ENCODE assay signal across 8 cellular contexts in genomic region chr19:13037161-13037560, GRCh38. TPM values are rescaled to one million over a fixed set of nuclear protein-coding genes. Genes with fewer than 3 reads are reported as not detected.
DNase-seq lines count a peak whose midpoint lies in the region; ATAC-seq, FAIRE-seq and TF ChIP-seq lines count a peak whose summit lies in the region.

No MANE protein-coding gene starts in this region.

- no peaks in the 10 kb centered on the region for H3K9me3 ChIP-seq in K562 (replicated peaks; ENCODE audit: control insufficient read depth, insufficient read depth, low read depth, low read length)
- H3K9me3 ChIP-seq in lower lobe of right lung: no peaks in the 10 kb centered on the region
- no peaks in the 10 kb centered on the region for H3K9me3 ChIP-seq in upper lobe of left lung

- TF ChIP-seq CTCF in K562 (IDR thresholded peaks at IDR 0.05 in 2 of 3, conservative IDR thresholded peaks at IDR 0.05 in 1 of 3; ENCODE audit: insufficient read depth in 2 of 3, low read depth in 1 of 3, low read length in 3 of 3): no peak
- TF ChIP-seq CTCF in lower lobe of right lung (IDR thresholded peaks at IDR 0.05): no peak
- no peak for TF ChIP-seq CTCF in upper lobe of left lung (IDR thresholded peaks at IDR 0.05)

- H3K4me3 ChIP-seq in K562 (no peak overlapping the region), lower lobe of right lung (no peak overlapping the region), upper lobe of left lung (no peak overlapping the region)

- peaks cover 26% of the 10 kb centered on the region for H4K20me1 ChIP-seq in K562 (replicated peaks; ENCODE audit: control insufficient read depth, insufficient read depth, low read length)

- H3K27ac ChIP-seq in K562 (ENCODE audit: extremely low read depth, low read depth, low read length): no peak overlapping the region
- peak overlapping the region; percentile 78 for H3K27ac ChIP-seq in lower lobe of right lung
- H3K27ac ChIP-seq in upper lobe of left lung: peak overlapping the region; percentile 68 to 89 (median 79)

- no peaks in the 10 kb centered on the region for H3K36me3 Mint-ChIP-seq in activated CD8-positive, alpha-beta memory T cell treated with anti-CD3 and anti-CD28 coated beads, Interleukin-2, amount 10 ng/mL, durations not matched to agents 7 days and 5 days
- H3K36me3 Mint-ChIP-seq in activated CD4-positive, alpha-beta memory T cell treated with anti-CD3 and anti-CD28 coated beads for 36 hours: no peaks in the 10 kb centered on the region

- ATAC-seq in activated CD8-positive, alpha-beta memory T cell treated with anti-CD3 and anti-CD28 coated beads, Interleukin-2, amount 10 ng/mL, durations not matched to agents 7 days and 5 days: peak; percentile 57
- ATAC-seq in K562 (no peak), lower lobe of right lung (peak; percentile 14 to 46), upper lobe of left lung (ENCODE audit: low FRiP score in 2 of 2) (peak in 1 of 2 donors; percentile 30), GM18519 (IDR thresholded peaks at IDR 0.05; ENCODE audit: low FRiP score, unreplicated experiment) (no peak)

- peaks cover 4% of the 10 kb centered on the region for H3K9me1 ChIP-seq in K562 (ENCODE audit: control insufficient read depth, insufficient read depth, low read length)

- no peak for TF ChIP-seq RAD21 in K562 (CRISPR knock-in tag; conservative IDR thresholded peaks at IDR 0.05 in 1 of 2, IDR thresholded peaks at IDR 0.05 in 1 of 2)

- H3K4me2 ChIP-seq in K562 (ENCODE audit: insufficient read depth, low read length): no peak overlapping the region

- intact Hi-C loops in K562 (cut with micrococcal nuclease) (no loop called here), lower lobe of right lung (cut with DNase I) (no loop called here)
- intact Hi-C loops in activated CD4-positive, alpha-beta memory T cell treated with anti-CD3 and anti-CD28 coated beads for 36 hours (cut with micrococcal nuclease): no loop called here

- peaks cover 16% of the 10 kb centered on the region for H3K4me1 Mint-ChIP-seq in activated CD8-positive, alpha-beta memory T cell treated with anti-CD3 and anti-CD28 coated beads, Interleukin-2, amount 10 ng/mL, durations not matched to agents 7 days and 5 days
- peaks cover 5% of the 10 kb centered on the region for H3K4me1 Mint-ChIP-seq in activated CD4-positive, alpha-beta memory T cell treated with anti-CD3 and anti-CD28 coated beads for 36 hours (ENCODE audit: low read depth)

- in situ Hi-C loops in K562 (cut with MboI): no loop called here

- no peaks in the 10 kb centered on the region for H3K9me3 Mint-ChIP-seq in activated CD8-positive, alpha-beta memory T cell treated with anti-CD3 and anti-CD28 coated beads, Interleukin-2, amount 10 ng/mL, durations not matched to agents 7 days and 5 days (ENCODE audit: low read depth)
- H3K9me3 Mint-ChIP-seq in activated CD4-positive, alpha-beta memory T cell treated with anti-CD3 and anti-CD28 coated beads for 36 hours: no peaks in the 10 kb centered on the region

- peak; percentile 45 for DNase-seq in activated CD8-positive, alpha-beta memory T cell treated with anti-CD3 and anti-CD28 coated beads, Interleukin-2, amount 10 ng/mL, durations not matched to agents 7 days and 5 days
- no peak for DNase-seq in activated CD8-positive, alpha-beta memory T cell treated with anti-CD3 and anti-CD28 coated beads, Interleukin-2, amount 50 U/mL, for 4 hours
- DNase-seq in K562 (ENCODE audit: extremely low read depth in 1 of 4, low spot score in 3 of 4): no peak
- DNase-seq in lower lobe of right lung: no peak
- no peak for DNase-seq in upper lobe of left lung
- no peak for DNase-seq in activated CD4-positive, alpha-beta memory T cell treated with anti-CD3 and anti-CD28 coated beads for 36 hours
- DNase-seq in NCI-H748 treated with DMSO at 0.1 percent for 48 hours (lab: John Stamatoyannopoulos, UW): no peak

- TF ChIP-seq POLR2A in K562 (conservative IDR thresholded peaks at IDR 0.05) (no peak), upper lobe of left lung (IDR thresholded peaks at IDR 0.05) (no peak)

- H2AFZ ChIP-seq in K562 (ENCODE audit: low read depth, low read length): no peak overlapping the region

- no peaks in the 10 kb centered on the region for H3K27me3 ChIP-seq in K562 (ENCODE audit: control insufficient read depth in 2 of 2, insufficient read depth in 2 of 2, low read length in 2 of 2)
- no peaks in the 10 kb centered on the region for H3K27me3 ChIP-seq in lower lobe of right lung (ENCODE audit: low read depth)
- no peaks in the 10 kb centered on the region for H3K27me3 ChIP-seq in upper lobe of left lung

- peaks cover 8% of the 10 kb centered on the region for H3K79me2 ChIP-seq in K562 (ENCODE audit: control insufficient read depth, insufficient read depth, low read length)

- H3K36me3 ChIP-seq in K562 (ENCODE audit: control insufficient read depth, insufficient read depth, low read length) (peaks cover 17% of the 10 kb centered on the region), lower lobe of right lung (no peaks in the 10 kb centered on the region), upper lobe of left lung (no peaks in the 10 kb centered on the region)

- peaks cover 11% of the 10 kb centered on the region for H3K27me3 Mint-ChIP-seq in activated CD8-positive, alpha-beta memory T cell treated with anti-CD3 and anti-CD28 coated beads, Interleukin-2, amount 10 ng/mL, durations not matched to agents 7 days and 5 days
- H3K27me3 Mint-ChIP-seq in activated CD4-positive, alpha-beta memory T cell treated with anti-CD3 and anti-CD28 coated beads for 36 hours: no peaks in the 10 kb centered on the region

- BruUV-seq in K562 (replicated peaks; lab: Mats Ljungman, UMichigan): no TSS peak

- 71% methylated on average over 7 of the region's 7 CpGs for WGBS in K562 (ENCODE audit: insufficient coverage, low coverage, missing lambda C conversion rate)
- WGBS in upper lobe of left lung, 2 donors: 38 to 42% methylated on average over 7 of the region's 7 CpGs

- TF ChIP-seq EP300 in K562 (IDR thresholded peaks at IDR 0.05; ENCODE audit: low read length): no peak
- no peak for TF ChIP-seq EP300 in upper lobe of left lung (IDR thresholded peaks at IDR 0.05)

- FAIRE-seq in K562 (lab: Jason Lieb, UNC): no peak

- H3K9ac ChIP-seq in K562 (ENCODE audit: insufficient read depth in 1 of 2, low read depth in 2 of 2, low read length in 2 of 2): no peak overlapping the region; a peak in 1 of 4 replicates

- H3K4me1 ChIP-seq in K562 (replicated peaks in 1 of 2; ENCODE audit: control insufficient read depth in 2 of 2, insufficient read depth in 2 of 2, low read length in 2 of 2): peaks cover 4 to 18% of the 10 kb centered on the region in 2 experiments; a peak in 3 of 5 replicates
- H3K4me1 ChIP-seq in lower lobe of right lung: peaks cover 97% of the 10 kb centered on the region
- peaks cover 81 to 92% (median 88%) of the 10 kb centered on the region in 4 donors for H3K4me1 ChIP-seq in upper lobe of left lung

- no peak overlapping the region for H3K27ac Mint-ChIP-seq in activated CD8-positive, alpha-beta memory T cell treated with anti-CD3 and anti-CD28 coated beads, Interleukin-2, amount 10 ng/mL, durations not matched to agents 7 days and 5 days
- no peak overlapping the region for H3K27ac Mint-ChIP-seq in activated CD4-positive, alpha-beta memory T cell treated with anti-CD3 and anti-CD28 coated beads for 36 hours

- CTCF ChIA-PET in activated CD8-positive, alpha-beta memory T cell treated with anti-CD3 and anti-CD28 coated beads, Interleukin-2, amount 10 ng/mL, durations not matched to agents 7 days and 5 days (lab: Charles Lee): interaction anchor here (2.2 kb wide), 1 partner anchor 24 kb away, joined by 7 read pairs; no protein-coding TSS in a partner anchor
- CTCF ChIA-PET in K562 (lab: Yijun Ruan, JAX; ENCODE audit: low intra/inter-chr PET ratio): interaction anchor here (0.9 to 1.2 kb wide), 2 partner anchors 57 to 71 kb away, joined by 3 to 6 read pairs; no protein-coding TSS in a partner anchor
- CTCF ChIA-PET in activated CD4-positive, alpha-beta memory T cell treated with anti-CD3 and anti-CD28 coated beads for 36 hours (lab: Charles Lee): no interaction called here

- H3K4me3 Mint-ChIP-seq in activated CD8-positive, alpha-beta memory T cell treated with anti-CD3 and anti-CD28 coated beads, Interleukin-2, amount 10 ng/mL, durations not matched to agents 7 days and 5 days: no peak overlapping the region
- no peak overlapping the region for H3K4me3 Mint-ChIP-seq in activated CD4-positive, alpha-beta memory T cell treated with anti-CD3 and anti-CD28 coated beads for 36 hours

- POLR2A ChIA-PET in K562 (lab: Yijun Ruan, JAX): interaction anchor here (0.6 kb wide), 1 partner anchor 10 kb away, joined by 3 read pairs; no protein-coding TSS in a partner anchor
- POLR2A ChIA-PET in activated CD4-positive, alpha-beta memory T cell treated with anti-CD3 and anti-CD28 coated beads for 36 hours (lab: Charles Lee): no interaction called here

TF ChIP-seq in K562, 482 proteins besides CTCF, POLR2A, EP300 and RAD21 (continues in another document):
- TF ChIP-seq MCM7 (IDR thresholded peaks at IDR 0.05): no peak

RNA-seq across cellular contexts. Expression of gene NFIX, which starts 41.9 kb away (rescaled TPM):
- under 1 TPM; 0.21 to 0.32 TPM for total RNA-seq in activated CD8-positive, alpha-beta memory T cell treated with anti-CD3 and anti-CD28 coated beads, Interleukin-2, amount 10 ng/mL, durations not matched to agents 7 days and 5 days
- 18.3 and 47.5 TPM in 2 replicates for total RNA-seq in K562 (2011; cell fraction: chromatin; rRNA removed; ENCODE audit: low replicate concordance)
- total RNA-seq in K562 (2011; cell fraction: nucleolus; rRNA removed): 13.6 and 14.8 TPM in 2 replicates
- 10.4 and 11.4 TPM in 2 replicates for total RNA-seq in K562 (2011; cell fraction: nucleoplasm; rRNA removed)
- total RNA-seq in K562 (2014; rRNA removed) (5.4 and 7.7 TPM in 2 replicates), K562 (2014; rRNA removed; fragmentation: Illumina TruSeq; extraction: Trizol) (2.3 and 6.4 TPM in 2 replicates), K562 (2015; rRNA removed; fragmentation: Illumina TruSeq; extraction: Trizol) (3.1 and 3.8 TPM in 2 replicates), K562 (2021) (23.1 and 26.8 TPM in 2 replicates), lower lobe of right lung (146 TPM), upper lobe of left lung (100 to 1,000 TPM in 3 of 6 donors, 10 to 100 TPM in 3; 64.0 to 188 (median 107) TPM)
- polyA plus RNA-seq in K562 (2011; rRNA removed) (2.9 and 5.6 TPM in 2 replicates), K562 (2014; fragmentation: Illumina TruSeq; extraction: Trizol) (7.7 and 9.2 TPM in 2 replicates), K562 (2014; fragmentation: Nextera tagmentation; extraction: Ambion mirVana) (under 1 TPM; 0.28 to 0.34 TPM), K562 (2014; rRNA removed) (6.8 and 7.2 TPM in 2 replicates)
- polyA plus RNA-seq in K562 (2011; cell fraction: cytosol; rRNA removed): 3.2 and 3.6 TPM in 2 replicates
- 10.1 and 10.4 TPM in 2 replicates for polyA plus RNA-seq in K562 (2011; cell fraction: nucleus; rRNA removed)
- 8.7 and 9.6 TPM in 2 replicates for polyA plus RNA-seq in K562 (2012)
- 2.8 and 3.1 TPM in 2 replicates for polyA minus RNA-seq in K562 (2011; rRNA and poly(A)+ RNA removed)
- 7.3 and 7.8 TPM in 2 replicates for polyA minus RNA-seq in K562 (2011; cell fraction: cytosol; rRNA and poly(A)+ RNA removed)
- polyA minus RNA-seq in K562 (2011; cell fraction: nucleus; rRNA and poly(A)+ RNA removed): 5.7 and 7.9 TPM in 2 replicates
- 1 to 10 TPM; 1.6 to 2.0 TPM for total RNA-seq in activated CD4-positive, alpha-beta memory T cell treated with anti-CD3 and anti-CD28 coated beads for 36 hours

Comparison
In these comparisons a context has a peak if more than half of its experiments do, and no peak if none do; other contexts are left out.
1. ATAC-seq: peak in activated CD8-positive, alpha-beta memory T cell treated with anti-CD3 and anti-CD28 coated beads, Interleukin-2, amount 10 ng/mL, durations not matched to agents 7 days and 5 days (single experiment) and lower lobe of right lung (2 of 2); none in K562 (single experiment) and GM18519 (single experiment).